Comparison of ENCODE assay signal across 7 cellular contexts in the genomic region with DNA sequence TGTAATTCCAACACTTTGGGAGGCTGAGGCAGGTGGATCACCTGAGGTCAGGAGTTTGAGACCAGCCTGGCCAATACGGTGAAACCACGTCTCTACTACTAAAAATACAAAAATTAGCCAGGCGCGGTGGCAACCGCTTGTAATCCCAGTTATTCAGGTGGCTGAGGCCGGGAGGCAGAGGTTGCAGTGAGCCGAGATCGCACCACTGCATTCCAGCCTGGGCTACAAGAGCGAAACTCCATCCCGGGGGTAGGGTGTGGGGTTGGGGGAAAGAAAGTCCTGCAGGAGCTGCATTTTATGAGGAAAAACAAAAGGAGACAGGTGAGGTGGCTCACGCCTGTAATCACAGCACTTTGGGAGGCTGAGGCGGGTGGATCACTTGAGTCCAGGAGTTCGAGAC. TPM values are rescaled to one million over a fixed set of nuclear protein-coding genes. Genes with fewer than 3 reads are reported as not detected.
DNase-seq lines count a peak whose midpoint lies in the region; ATAC-seq and TF ChIP-seq lines count a peak whose summit lies in the region.
"Not testable (repeated sequence)": the region's sequence is repeated elsewhere in the genome, so short reads cannot be mapped to it uniquely, and the experiment has no call there.
"Had no signal": no experiment of that assay in that cellular context is flagged by ENCODE, and none has a peak within 500 bp of the region (broad histone marks: within the 10 kb centered on the region; RNA-seq: fewer than 3 reads in every experiment).

No MANE protein-coding gene starts in this region.

- H3K4me3 ChIP-seq in right cardiac atrium (ENCODE audit: low read length); sigmoid colon; subcutaneous abdominal adipose tissue (ENCODE audit: low read depth in 1 of 5, low read length in 5 of 5): not testable (repeated sequence)

- not testable (repeated sequence) for H4K20me1 ChIP-seq in H9 (ENCODE audit: control insufficient read depth, insufficient read depth, insufficient read length)

- H3K9me3 Mint-ChIP-seq in H9, WTC11: not testable (repeated sequence)

- not testable (repeated sequence) for H2AFZ ChIP-seq in H9 (ENCODE audit: low read length)

- H3K79me2 ChIP-seq in H9 (ENCODE audit: insufficient read depth, low read length), result not testable (repeated sequence)

- H3K14ac ChIP-seq in H9 (ENCODE audit: insufficient read depth, low read length), result not testable (repeated sequence)

- H3K23me2 ChIP-seq in H9 (ENCODE audit: insufficient read length, low read depth, low read length, poor library complexity, severe bottlenecking), result not testable (repeated sequence)

- not testable (repeated sequence) for H3K27ac ChIP-seq in H9 (ENCODE audit: insufficient read length, low read depth, low read length)
- peak overlapping the region; percentile 6 for H3K27ac ChIP-seq in right cardiac atrium (ENCODE audit: low read length)
- peak overlapping the region in 3 of 4 donors; percentile 24 to 49 (median 45) for H3K27ac ChIP-seq in sigmoid colon
- peak overlapping the region; percentile 60 for H3K27ac ChIP-seq in subcutaneous abdominal adipose tissue (ENCODE audit: low read depth, low read length)

- peaks cover 23 to 48% (median 39%) of the 10 kb centered on the region in 3 experiments; a peak in 6 of 7 replicates for H3K36me3 Mint-ChIP-seq in H9 (ENCODE audit: insufficient read depth in 1 of 3, low read depth in 3 of 3)
- peaks cover 38% of the 10 kb centered on the region for H3K36me3 Mint-ChIP-seq in WTC11

- not testable (repeated sequence) for H3K27me3 Mint-ChIP-seq in H9 (ENCODE audit: low read depth); WTC11 (ENCODE audit: low read depth)

- not testable (repeated sequence) for H4K91ac ChIP-seq in H9 (ENCODE audit: insufficient read length, low read depth, low read length)

- H2BK20ac ChIP-seq in H9 (ENCODE audit: low read depth, low read length, poor library complexity, severe bottlenecking), result not testable (repeated sequence)

- H3K56ac ChIP-seq in H9 (ENCODE audit: insufficient read length, low read depth, low read length), result not testable (repeated sequence)

- H2BK120ac ChIP-seq in H9 (ENCODE audit: low read depth, low read length, poor library complexity, severe bottlenecking), result not testable (repeated sequence)

- H3K23ac ChIP-seq in H9 (ENCODE audit: insufficient read length, low read depth, low read length), result not testable (repeated sequence)

- not testable (repeated sequence) for H4K8ac ChIP-seq in H9 (replicated peaks; ENCODE audit: insufficient read length, low read depth, low read length)

- H2BK15ac ChIP-seq in H9 (ENCODE audit: low read depth, low read length), result not testable (repeated sequence)

- H2BK5ac ChIP-seq in H9 (ENCODE audit: insufficient read length, low read length), result not testable (repeated sequence)

- TF ChIP-seq POLR2A in sigmoid colon (IDR thresholded peaks at IDR 0.05), result not testable (repeated sequence)

- not testable (repeated sequence) for H3K4ac ChIP-seq in H9 (ENCODE audit: low read depth, low read length)

- H4K5ac ChIP-seq in H9 (ENCODE audit: insufficient read length, low read depth, low read length), result not testable (repeated sequence)

- H3K4me1 ChIP-seq in H9 (ENCODE audit: insufficient read depth, low read length); right cardiac atrium (ENCODE audit: control insufficient read depth, insufficient read depth, low read length): not testable (repeated sequence)
- H3K4me1 ChIP-seq in sigmoid colon, result peaks cover 0 to 20% (median 19%) of the 10 kb centered on the region in 4 donors
- peaks cover 0 to 32% (median 29%) of the 10 kb centered on the region in 5 donors for H3K4me1 ChIP-seq in subcutaneous abdominal adipose tissue (ENCODE audit: control insufficient read depth in 5 of 5, insufficient read depth in 5 of 5, low read length in 5 of 5)

- H2AK5ac ChIP-seq in H9 (ENCODE audit: insufficient read length, low read length), result not testable (repeated sequence)

- not testable (repeated sequence) for H3T11ph ChIP-seq in H9 (ENCODE audit: low read length)

- H3K36me3 ChIP-seq in sigmoid colon (peaks cover 17 to 56% (median 27%) of the 10 kb centered on the region in 4 donors), subcutaneous abdominal adipose tissue (ENCODE audit: control insufficient read depth in 5 of 5, insufficient read depth in 5 of 5, low read length in 5 of 5) (peaks cover 0 to 42% (median 27%) of the 10 kb centered on the region in 5 donors)

- TF ChIP-seq EP300 in sigmoid colon (IDR thresholded peaks at IDR 0.05), result not testable (repeated sequence)

- H3K18ac ChIP-seq in H9 (ENCODE audit: insufficient read length, low read depth, low read length), result not testable (repeated sequence)

- not testable (repeated sequence) for H3K9me3 ChIP-seq in H9 (ENCODE audit: control insufficient read depth, low read depth, low read length); right cardiac atrium (ENCODE audit: control insufficient read depth, low read length); sigmoid colon; subcutaneous abdominal adipose tissue (ENCODE audit: control insufficient read depth in 5 of 5, low read length in 5 of 5)

- not testable (repeated sequence) for H3K79me1 ChIP-seq in H9 (ENCODE audit: insufficient read depth, low read depth, low read length, poor library complexity, severe bottlenecking)

- not testable (repeated sequence) for H3K9ac ChIP-seq in H9 (ENCODE audit: extremely low read depth, insufficient read length, low read length); subcutaneous abdominal adipose tissue (ENCODE audit: low read length in 5 of 5)

- H3K4me3 Mint-ChIP-seq in H9, WTC11: not testable (repeated sequence)

- not testable (repeated sequence) for H3K4me2 ChIP-seq in H9 (ENCODE audit: insufficient read depth, insufficient read length, low read length)

- TF ChIP-seq CTCF in H9 (conservative IDR thresholded peaks at IDR 0.05); WTC11 (IDR thresholded peaks at IDR 0.05); sigmoid colon (IDR thresholded peaks at IDR 0.05): not testable (repeated sequence)

- not testable (repeated sequence) for H3K27me3 ChIP-seq in H9 (ENCODE audit: insufficient read depth, low read length); right cardiac atrium (ENCODE audit: control insufficient read depth, insufficient read depth); sigmoid colon; subcutaneous abdominal adipose tissue (ENCODE audit: control insufficient read depth in 5 of 5, insufficient read depth in 4 of 5, low read length in 5 of 5)

- peaks cover 11 to 20% of the 10 kb centered on the region in 2 experiments for H3K4me1 Mint-ChIP-seq in H9
- H3K4me1 Mint-ChIP-seq in WTC11, result peaks cover 20% of the 10 kb centered on the region

- WGBS in H9 (ENCODE audit: extremely low coverage, insufficient read length, low lambda C conversion rate), result no CpG with 5 or more reads among the region's 13 CpGs
- 92% methylated on average over 13 of the region's 13 CpGs for WGBS in right cardiac atrium
- WGBS in sigmoid colon, 2 donors, result 89 to 96% methylated on average over 13 of the region's 13 CpGs

- CTCF ChIA-PET in WTC11 (lab: Charles Lee), result interaction anchor here (0.6 to 1.5 kb wide), 5 partner anchors 10 to 68 kb away, joined by 3 to 5 read pairs (median 3); a partner anchor contains a TSS

- POLR2A ChIA-PET in WTC11 (lab: Charles Lee), result not testable (repeated sequence)

- H3K27ac Mint-ChIP-seq in H9 (peak overlapping the region in 2 of 3 experiments; percentile 34 to 86; a peak in 2 of 7 replicates), WTC11 (peak overlapping the region; percentile 73)

- DNase-seq in H9; WTC11 (ENCODE audit: low spot score); right cardiac atrium; sigmoid colon: not testable (repeated sequence)
- DNase-seq in Right ventricle myocardium inferior (ENCODE audit: missing footprints), result peak; percentile 56

- not testable (repeated sequence) for H2BK12ac ChIP-seq in H9 (ENCODE audit: insufficient read length, low read depth, low read length)

- ATAC-seq in WTC11, Right ventricle myocardium inferior, right cardiac atrium: not testable (repeated sequence)

- intact Hi-C loops in Right ventricle myocardium inferior (cut with DNase I); right cardiac atrium (cut with DNase I); sigmoid colon (cut with DNase I): not testable (repeated sequence)

RNA-seq across cellular contexts. Expression of a gene that starts 22.6 kb away (rescaled TPM):
- total RNA-seq in H9 (2021) (40.7 and 41.6 TPM in 2 replicates), WTC11 (2021) (48.6 to 55.7 TPM (median 55.4 TPM) in 3 replicates), Right ventricle myocardium inferior (25.9 TPM), right cardiac atrium (10 to 100 TPM; 16.0 to 27.9 (median 23.0) TPM), sigmoid colon (10 to 100 TPM; 34.1 to 48.5 (median 40.4) TPM)
- polyA plus RNA-seq in right cardiac atrium (8.4 TPM), sigmoid colon (10 to 100 TPM; 13.8 to 16.9 (median 15.7) TPM)

RNA-seq across cellular contexts. Expression of a gene that starts 23.3 kb away (rescaled TPM):
- 0.09 and 0.13 TPM in 2 replicates for total RNA-seq in H9 (2021)
- 0.24 to 0.41 TPM (median 0.37 TPM) in 3 replicates for total RNA-seq in WTC11 (2021)
- 12.5 TPM for total RNA-seq in Right ventricle myocardium inferior
- 1 to 10 TPM; 1.7 to 6.6 (median 3.8) TPM for total RNA-seq in right cardiac atrium
- 1.2 TPM for polyA plus RNA-seq in right cardiac atrium
- total RNA-seq in sigmoid colon, result under 1 TPM in 3 of 4 donors, not detected in 1; 0.28 to 0.82 (median 0.36) TPM
- under 1 TPM in 1 of 3 donors, not detected in 2; 0.04 TPM for polyA plus RNA-seq in sigmoid colon
- polyA plus RNA-seq: CD14-positive monocyte had no signal

RNA-seq across cellular contexts. Expression of a gene that starts 39.3 kb away (rescaled TPM):
- total RNA-seq in H9 (2021) (6.1 TPM in 2 replicates), WTC11 (2021) (2.4 to 3.0 TPM (median 2.7 TPM) in 3 replicates), Right ventricle myocardium inferior (23.8 TPM), right cardiac atrium (10 to 100 TPM in 3 of 4 donors, 1 to 10 TPM in 1; 9.3 to 16.9 (median 14.0) TPM), sigmoid colon (1 to 10 TPM; 6.1 to 6.9 (median 6.7) TPM)
- polyA plus RNA-seq in right cardiac atrium (12.3 TPM), sigmoid colon (10 to 100 TPM in 1 of 3 donors, 1 to 10 TPM in 2; 6.6 to 10.7 (median 8.8) TPM)
